In genomic region chr11:94504689-94505293, GRCh38 we compare ENCODE assay signal across 10 cellular contexts. TPM values are rescaled to one million over a fixed set of nuclear protein-coding genes. Genes with fewer than 3 reads are reported as not detected.
A peak's percentile ranks its signal among the peaks of the same experiment; 100 is the strongest.
DNase-seq lines count a peak whose midpoint lies in the region; ATAC-seq, FAIRE-seq and TF ChIP-seq lines count a peak whose summit lies in the region.
"Had no signal": no experiment of that assay in that cellular context is flagged by ENCODE, and none has a peak within 500 bp of the region (broad histone marks: within the 10 kb centered on the region; RNA-seq: fewer than 3 reads in every experiment).

No MANE protein-coding gene starts in this region.

- no peaks in the 10 kb centered on the region for H3K27me3 ChIP-seq in effector memory CD4-positive, alpha-beta T cell (replicated peaks; ENCODE audit: control insufficient read depth, insufficient read depth, low read length, poor library complexity, severe bottlenecking)
- H3K27me3 ChIP-seq: SJSA1 had no signal

- H3K36me3 ChIP-seq in effector memory CD4-positive, alpha-beta T cell (ENCODE audit: control insufficient read depth, insufficient read depth, low read length): peaks cover 9% of the 10 kb centered on the region
- H3K36me3 ChIP-seq: SJSA1 had no signal

- H3K9me3 Mint-ChIP-seq in WTC11 (no peaks in the 10 kb centered on the region), glutamatergic neuron (ENCODE audit: unreplicated experiment) (peaks cover 2% of the 10 kb centered on the region)
- H3K9me3 Mint-ChIP-seq in stimulated activated naive B cell treated with anti-CD40 and anti-IgM and Interleukin-4, amounts not matched to agents 10 μg/mL and 1 μg/mL and 100 μg/mL, for 72 hours: no peaks in the 10 kb centered on the region

- no peak overlapping the region for H3K4me3 ChIP-seq in coronary artery
- H3K4me3 ChIP-seq in effector memory CD4-positive, alpha-beta T cell (ENCODE audit: insufficient read depth, low read depth, low read length, poor library complexity, severe bottlenecking): no peak overlapping the region
- H3K4me3 ChIP-seq: SJSA1 had no signal

- peak; percentile 72 for FAIRE-seq in GM19239 (lab: Jason Lieb, UNC)

- H3K27ac Mint-ChIP-seq in WTC11: no peak overlapping the region
- no peak overlapping the region for H3K27ac Mint-ChIP-seq in glutamatergic neuron (ENCODE audit: unreplicated experiment)
- H3K27ac Mint-ChIP-seq in stimulated activated naive B cell treated with anti-CD40 and anti-IgM and Interleukin-4, amounts not matched to agents 10 μg/mL and 1 μg/mL and 100 μg/mL, for 72 hours: no peak overlapping the region

- no peaks in the 10 kb centered on the region for H3K36me3 Mint-ChIP-seq in WTC11
- no peaks in the 10 kb centered on the region for H3K36me3 Mint-ChIP-seq in glutamatergic neuron (ENCODE audit: unreplicated experiment)
- peaks cover 5 to 12% of the 10 kb centered on the region in 2 donors for H3K36me3 Mint-ChIP-seq in stimulated activated naive B cell treated with anti-CD40 and anti-IgM and Interleukin-4, amounts not matched to agents 10 μg/mL and 1 μg/mL and 100 μg/mL, for 72 hours

- CTCF ChIA-PET in WTC11 (lab: Charles Lee): interaction anchor here (0.6 to 1.5 kb wide), 17 partner anchors 10 to 613 kb away, joined by 3 to 11 read pairs (median 3); partner anchors contain the start of genes ANKRD49 and MRE11

- DNase-seq in COR-L47 (lab: John Stamatoyannopoulos, UW): peak; percentile 25
- DNase-seq in GM19239 (ENCODE audit: insufficient read length, low spot score): no peak
- peak in 2 of 3 experiments; percentile 63 to 81 for DNase-seq in NCI-H1417 (lab: John Stamatoyannopoulos, UW)
- DNase-seq in WTC11 (ENCODE audit: low spot score): no peak
- DNase-seq in glutamatergic neuron: no peak
- DNase-seq in stimulated activated naive B cell treated with anti-CD40 and anti-IgM and Interleukin-4, amounts not matched to agents 10 μg/mL and 1 μg/mL and 100 μg/mL, for 72 hours: no peak
- DNase-seq in coronary artery (ENCODE audit: low spot score): no peak
- DNase-seq in effector memory CD4-positive, alpha-beta T cell: no peak

- no peak for ATAC-seq in WTC11
- ATAC-seq in stimulated activated naive B cell treated with anti-CD40 and anti-IgM and Interleukin-4, amounts not matched to agents 10 μg/mL and 1 μg/mL and 100 μg/mL, for 72 hours (replicated peaks): peak; percentile 49 to 72

- TF ChIP-seq CTCF in WTC11 (IDR thresholded peaks at IDR 0.05) (peak; percentile 61), glutamatergic neuron (IDR thresholded peaks at IDR 0.05; ENCODE audit: partially characterized antibody, unreplicated experiment) (peak; percentile 78), coronary artery (IDR thresholded peaks at IDR 0.05) (no peak)

- H3K4me1 Mint-ChIP-seq in WTC11 (no peaks in the 10 kb centered on the region), glutamatergic neuron (ENCODE audit: low read depth, unreplicated experiment) (no peaks in the 10 kb centered on the region)
- H3K4me1 Mint-ChIP-seq in stimulated activated naive B cell treated with anti-CD40 and anti-IgM and Interleukin-4, amounts not matched to agents 10 μg/mL and 1 μg/mL and 100 μg/mL, for 72 hours: no peaks in the 10 kb centered on the region

- H3K4me3 Mint-ChIP-seq in WTC11 (no peak overlapping the region), glutamatergic neuron (ENCODE audit: unreplicated experiment) (no peak overlapping the region)
- H3K4me3 Mint-ChIP-seq in stimulated activated naive B cell treated with anti-CD40 and anti-IgM and Interleukin-4, amounts not matched to agents 10 μg/mL and 1 μg/mL and 100 μg/mL, for 72 hours: no peak overlapping the region

- no peak overlapping the region for H3K27ac ChIP-seq in coronary artery
- no peak overlapping the region for H3K27ac ChIP-seq in effector memory CD4-positive, alpha-beta T cell (ENCODE audit: insufficient read depth, low read length, poor library complexity, severe bottlenecking)
- H3K27ac ChIP-seq: SJSA1 had no signal

- no peaks in the 10 kb centered on the region for H3K9me3 ChIP-seq in effector memory CD4-positive, alpha-beta T cell (ENCODE audit: control insufficient read depth, low read length)
- H3K9me3 ChIP-seq: SJSA1 had no signal

- POLR2A ChIA-PET in WTC11 (lab: Charles Lee): no interaction called here

- no peaks in the 10 kb centered on the region for H3K4me1 ChIP-seq in effector memory CD4-positive, alpha-beta T cell (ENCODE audit: control insufficient read depth, insufficient read depth, low read length, poor library complexity, severe bottlenecking)
- H3K4me1 ChIP-seq: SJSA1 had no signal

- peaks cover 6% of the 10 kb centered on the region; the same call in 1 of the 2 replicates for H3K27me3 Mint-ChIP-seq in WTC11 (ENCODE audit: low read depth)
- H3K27me3 Mint-ChIP-seq in glutamatergic neuron (ENCODE audit: unreplicated experiment): peaks cover 4% of the 10 kb centered on the region
- no peaks in the 10 kb centered on the region for H3K27me3 Mint-ChIP-seq in stimulated activated naive B cell treated with anti-CD40 and anti-IgM and Interleukin-4, amounts not matched to agents 10 μg/mL and 1 μg/mL and 100 μg/mL, for 72 hours

TF ChIP-seq in WTC11, 78 proteins besides CTCF, POLR2A, EP300 and RAD21:
- TF ChIP-seq TP53 (CRISPR knock-in tag; IDR thresholded peaks at IDR 0.05): no peak
- no peak for TF ChIP-seq ZNF512 (CRISPR knock-in tag; IDR thresholded peaks at IDR 0.05; ENCODE audit: borderline replicate concordance)

RNA-seq across cellular contexts. Expression of gene C11orf97, which starts 7.5 kb away (rescaled TPM):
- total RNA-seq in WTC11 (2021) (not detected in 3 replicates), glutamatergic neuron (ENCODE audit: unreplicated experiment) (not detected)
- total RNA-seq: SJSA1, skeletal muscle tissue had no signal

RNA-seq across cellular contexts. Expression of gene ANKRD49, which starts 11.0 kb away (rescaled TPM):
- total RNA-seq in WTC11 (2021): 9.5 to 9.9 TPM (median 9.6 TPM) in 3 replicates
- 11.9 TPM for total RNA-seq in glutamatergic neuron (ENCODE audit: unreplicated experiment)

RNA-seq across cellular contexts. Expression of gene MRE11, which starts 11.1 kb away (rescaled TPM):
- total RNA-seq in WTC11 (2021): 34.3 to 38.2 TPM (median 37.8 TPM) in 3 replicates
- total RNA-seq in glutamatergic neuron (ENCODE audit: unreplicated experiment): 14.4 TPM

RNA-seq across cellular contexts. Expression of gene FUT4, which starts 38.9 kb away (rescaled TPM):
- 5.1 to 7.7 TPM (median 5.5 TPM) in 3 replicates for total RNA-seq in WTC11 (2021)
- total RNA-seq in glutamatergic neuron (ENCODE audit: unreplicated experiment): 2.2 TPM

Comparison
In these comparisons a context has a peak if more than half of its experiments do, and no peak if none do; other contexts are left out.
1. DNase-seq: peak in COR-L47 (single experiment) and NCI-H1417 (2 of 3); none in GM19239 (single experiment), WTC11 (single experiment), glutamatergic neuron (single experiment), stimulated activated naive B cell treated with anti-CD40 and anti-IgM and Interleukin-4, amounts not matched to agents 10 μg/mL and 1 μg/mL and 100 μg/mL, for 72 hours (single experiment), coronary artery (single experiment) and effector memory CD4-positive, alpha-beta T cell (0 of 3).